ENCODE assay signal across 1 cellular context in the genomic region with DNA sequence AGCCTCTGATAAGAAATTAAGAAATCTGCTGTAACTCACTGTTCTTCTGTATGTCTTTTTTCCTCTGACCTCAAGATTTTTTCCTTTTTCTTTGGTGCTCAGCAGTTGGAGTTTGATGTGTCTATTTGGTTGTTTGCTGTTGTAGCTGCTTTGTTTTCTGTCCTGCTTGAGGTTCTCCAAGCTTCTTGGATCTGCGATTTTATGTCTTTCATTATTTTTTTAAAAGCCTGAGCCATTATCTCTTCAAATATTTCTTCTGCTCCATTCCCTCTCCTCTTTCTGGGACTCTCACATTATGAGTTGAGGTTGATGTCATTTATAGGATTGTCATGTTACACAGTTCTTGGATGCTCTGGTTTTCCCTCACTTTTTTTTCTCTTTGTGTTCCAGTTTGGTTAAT.
TF ChIP-seq lines count a peak whose summit lies in the region.

No MANE protein-coding gene starts in this region.

TF ChIP-seq in WTC11, 78 proteins besides CTCF, POLR2A, EP300 and RAD21 (continued from another document):
- TF ChIP-seq, protein P1, sequence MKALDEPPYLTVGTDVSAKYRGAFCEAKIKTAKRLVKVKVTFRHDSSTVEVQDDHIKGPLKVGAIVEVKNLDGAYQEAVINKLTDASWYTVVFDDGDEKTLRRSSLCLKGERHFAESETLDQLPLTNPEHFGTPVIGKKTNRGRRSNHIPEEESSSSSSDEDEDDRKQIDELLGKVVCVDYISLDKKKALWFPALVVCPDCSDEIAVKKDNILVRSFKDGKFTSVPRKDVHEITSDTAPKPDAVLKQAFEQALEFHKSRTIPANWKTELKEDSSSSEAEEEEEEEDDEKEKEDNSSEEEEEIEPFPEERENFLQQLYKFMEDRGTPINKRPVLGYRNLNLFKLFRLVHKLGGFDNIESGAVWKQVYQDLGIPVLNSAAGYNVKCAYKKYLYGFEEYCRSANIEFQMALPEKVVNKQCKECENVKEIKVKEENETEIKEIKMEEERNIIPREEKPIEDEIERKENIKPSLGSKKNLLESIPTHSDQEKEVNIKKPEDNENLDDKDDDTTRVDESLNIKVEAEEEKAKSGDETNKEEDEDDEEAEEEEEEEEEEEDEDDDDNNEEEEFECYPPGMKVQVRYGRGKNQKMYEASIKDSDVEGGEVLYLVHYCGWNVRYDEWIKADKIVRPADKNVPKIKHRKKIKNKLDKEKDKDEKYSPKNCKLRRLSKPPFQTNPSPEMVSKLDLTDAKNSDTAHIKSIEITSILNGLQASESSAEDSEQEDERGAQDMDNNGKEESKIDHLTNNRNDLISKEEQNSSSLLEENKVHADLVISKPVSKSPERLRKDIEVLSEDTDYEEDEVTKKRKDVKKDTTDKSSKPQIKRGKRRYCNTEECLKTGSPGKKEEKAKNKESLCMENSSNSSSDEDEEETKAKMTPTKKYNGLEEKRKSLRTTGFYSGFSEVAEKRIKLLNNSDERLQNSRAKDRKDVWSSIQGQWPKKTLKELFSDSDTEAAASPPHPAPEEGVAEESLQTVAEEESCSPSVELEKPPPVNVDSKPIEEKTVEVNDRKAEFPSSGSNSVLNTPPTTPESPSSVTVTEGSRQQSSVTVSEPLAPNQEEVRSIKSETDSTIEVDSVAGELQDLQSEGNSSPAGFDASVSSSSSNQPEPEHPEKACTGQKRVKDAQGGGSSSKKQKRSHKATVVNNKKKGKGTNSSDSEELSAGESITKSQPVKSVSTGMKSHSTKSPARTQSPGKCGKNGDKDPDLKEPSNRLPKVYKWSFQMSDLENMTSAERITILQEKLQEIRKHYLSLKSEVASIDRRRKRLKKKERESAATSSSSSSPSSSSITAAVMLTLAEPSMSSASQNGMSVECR (CRISPR knock-in tag; IDR thresholded peaks at IDR 0.05; ENCODE audit: borderline replicate concordance): no peak
- TF ChIP-seq, protein P2, sequence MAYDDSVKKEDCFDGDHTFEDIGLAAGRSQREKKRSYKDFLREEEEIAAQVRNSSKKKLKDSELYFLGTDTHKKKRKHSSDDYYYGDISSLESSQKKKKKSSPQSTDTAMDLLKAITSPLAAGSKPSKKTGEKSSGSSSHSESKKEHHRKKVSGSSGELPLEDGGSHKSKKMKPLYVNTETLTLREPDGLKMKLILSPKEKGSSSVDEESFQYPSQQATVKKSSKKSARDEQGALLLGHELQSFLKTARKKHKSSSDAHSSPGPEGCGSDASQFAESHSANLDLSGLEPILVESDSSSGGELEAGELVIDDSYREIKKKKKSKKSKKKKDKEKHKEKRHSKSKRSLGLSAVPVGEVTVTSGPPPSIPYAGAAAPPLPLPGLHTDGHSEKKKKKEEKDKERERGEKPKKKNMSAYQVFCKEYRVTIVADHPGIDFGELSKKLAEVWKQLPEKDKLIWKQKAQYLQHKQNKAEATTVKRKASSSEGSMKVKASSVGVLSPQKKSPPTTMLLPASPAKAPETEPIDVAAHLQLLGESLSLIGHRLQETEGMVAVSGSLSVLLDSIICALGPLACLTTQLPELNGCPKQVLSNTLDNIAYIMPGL (CRISPR knock-in tag; IDR thresholded peaks at IDR 0.05): no peak
- no peak for TF ChIP-seq TEAD4 (CRISPR knock-in tag; IDR thresholded peaks at IDR 0.05)
- TF ChIP-seq, protein P3, sequence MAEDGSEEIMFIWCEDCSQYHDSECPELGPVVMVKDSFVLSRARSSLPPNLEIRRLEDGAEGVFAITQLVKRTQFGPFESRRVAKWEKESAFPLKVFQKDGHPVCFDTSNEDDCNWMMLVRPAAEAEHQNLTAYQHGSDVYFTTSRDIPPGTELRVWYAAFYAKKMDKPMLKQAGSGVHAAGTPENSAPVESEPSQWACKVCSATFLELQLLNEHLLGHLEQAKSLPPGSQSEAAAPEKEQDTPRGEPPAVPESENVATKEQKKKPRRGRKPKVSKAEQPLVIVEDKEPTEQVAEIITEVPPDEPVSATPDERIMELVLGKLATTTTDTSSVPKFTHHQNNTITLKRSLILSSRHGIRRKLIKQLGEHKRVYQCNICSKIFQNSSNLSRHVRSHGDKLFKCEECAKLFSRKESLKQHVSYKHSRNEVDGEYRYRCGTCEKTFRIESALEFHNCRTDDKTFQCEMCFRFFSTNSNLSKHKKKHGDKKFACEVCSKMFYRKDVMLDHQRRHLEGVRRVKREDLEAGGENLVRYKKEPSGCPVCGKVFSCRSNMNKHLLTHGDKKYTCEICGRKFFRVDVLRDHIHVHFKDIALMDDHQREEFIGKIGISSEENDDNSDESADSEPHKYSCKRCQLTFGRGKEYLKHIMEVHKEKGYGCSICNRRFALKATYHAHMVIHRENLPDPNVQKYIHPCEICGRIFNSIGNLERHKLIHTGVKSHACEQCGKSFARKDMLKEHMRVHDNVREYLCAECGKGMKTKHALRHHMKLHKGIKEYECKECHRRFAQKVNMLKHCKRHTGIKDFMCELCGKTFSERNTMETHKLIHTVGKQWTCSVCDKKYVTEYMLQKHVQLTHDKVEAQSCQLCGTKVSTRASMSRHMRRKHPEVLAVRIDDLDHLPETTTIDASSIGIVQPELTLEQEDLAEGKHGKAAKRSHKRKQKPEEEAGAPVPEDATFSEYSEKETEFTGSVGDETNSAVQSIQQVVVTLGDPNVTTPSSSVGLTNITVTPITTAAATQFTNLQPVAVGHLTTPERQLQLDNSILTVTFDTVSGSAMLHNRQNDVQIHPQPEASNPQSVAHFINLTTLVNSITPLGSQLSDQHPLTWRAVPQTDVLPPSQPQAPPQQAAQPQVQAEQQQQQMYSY (CRISPR knock-in tag; IDR thresholded peaks at IDR 0.05): no peak
- TF ChIP-seq NR3C1 (CRISPR knock-in tag; conservative IDR thresholded peaks at IDR 0.05; ENCODE audit: low read depth): no peak
- TF ChIP-seq, protein P4, sequence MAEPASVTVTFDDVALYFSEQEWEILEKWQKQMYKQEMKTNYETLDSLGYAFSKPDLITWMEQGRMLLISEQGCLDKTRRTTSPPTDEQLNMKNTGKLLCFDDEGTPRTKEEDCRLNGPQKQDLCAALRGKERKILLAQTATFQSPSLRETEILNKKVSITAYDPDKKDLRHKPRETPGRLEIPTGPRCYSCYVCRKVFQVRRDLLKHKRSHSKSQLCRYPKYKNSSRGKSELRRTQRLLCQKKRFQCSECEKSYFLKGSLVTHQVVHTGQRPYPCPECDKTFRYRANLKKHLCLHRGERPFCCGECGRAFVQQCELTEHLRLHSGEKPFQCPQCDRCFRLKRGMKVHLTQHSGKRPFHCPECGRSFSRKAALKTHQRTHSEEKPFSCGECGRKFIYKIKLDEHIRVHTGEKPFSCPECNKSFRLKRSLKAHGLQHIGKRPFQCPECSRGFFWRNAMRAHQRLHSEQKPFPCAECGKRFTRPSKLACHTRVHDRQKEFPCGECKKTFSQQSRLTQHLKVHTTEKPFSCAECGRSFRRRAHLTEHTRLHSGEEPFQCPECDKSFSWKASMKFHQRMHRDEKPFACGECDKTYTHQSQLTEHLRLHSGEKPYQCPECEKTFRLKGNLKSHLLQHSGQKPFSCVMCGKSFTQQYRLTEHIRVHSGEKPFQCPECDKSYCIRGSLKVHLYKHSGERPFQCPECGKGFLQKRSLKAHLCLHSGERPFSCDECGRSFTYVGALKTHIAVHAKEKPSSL (CRISPR knock-in tag; conservative IDR thresholded peaks at IDR 0.05): no peak
- TF ChIP-seq, protein P5, sequence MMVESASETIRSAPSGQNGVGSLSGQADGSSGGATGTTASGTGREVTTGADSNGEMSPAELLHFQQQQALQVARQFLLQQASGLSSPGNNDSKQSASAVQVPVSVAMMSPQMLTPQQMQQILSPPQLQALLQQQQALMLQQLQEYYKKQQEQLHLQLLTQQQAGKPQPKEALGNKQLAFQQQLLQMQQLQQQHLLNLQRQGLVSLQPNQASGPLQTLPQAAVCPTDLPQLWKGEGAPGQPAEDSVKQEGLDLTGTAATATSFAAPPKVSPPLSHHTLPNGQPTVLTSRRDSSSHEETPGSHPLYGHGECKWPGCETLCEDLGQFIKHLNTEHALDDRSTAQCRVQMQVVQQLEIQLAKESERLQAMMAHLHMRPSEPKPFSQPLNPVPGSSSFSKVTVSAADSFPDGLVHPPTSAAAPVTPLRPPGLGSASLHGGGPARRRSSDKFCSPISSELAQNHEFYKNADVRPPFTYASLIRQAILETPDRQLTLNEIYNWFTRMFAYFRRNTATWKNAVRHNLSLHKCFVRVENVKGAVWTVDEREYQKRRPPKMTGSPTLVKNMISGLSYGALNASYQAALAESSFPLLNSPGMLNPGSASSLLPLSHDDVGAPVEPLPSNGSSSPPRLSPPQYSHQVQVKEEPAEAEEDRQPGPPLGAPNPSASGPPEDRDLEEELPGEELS (CRISPR knock-in tag; IDR thresholded peaks at IDR 0.05): no peak
